ENCODE assay signal across 30 cellular contexts in the genomic region with DNA sequence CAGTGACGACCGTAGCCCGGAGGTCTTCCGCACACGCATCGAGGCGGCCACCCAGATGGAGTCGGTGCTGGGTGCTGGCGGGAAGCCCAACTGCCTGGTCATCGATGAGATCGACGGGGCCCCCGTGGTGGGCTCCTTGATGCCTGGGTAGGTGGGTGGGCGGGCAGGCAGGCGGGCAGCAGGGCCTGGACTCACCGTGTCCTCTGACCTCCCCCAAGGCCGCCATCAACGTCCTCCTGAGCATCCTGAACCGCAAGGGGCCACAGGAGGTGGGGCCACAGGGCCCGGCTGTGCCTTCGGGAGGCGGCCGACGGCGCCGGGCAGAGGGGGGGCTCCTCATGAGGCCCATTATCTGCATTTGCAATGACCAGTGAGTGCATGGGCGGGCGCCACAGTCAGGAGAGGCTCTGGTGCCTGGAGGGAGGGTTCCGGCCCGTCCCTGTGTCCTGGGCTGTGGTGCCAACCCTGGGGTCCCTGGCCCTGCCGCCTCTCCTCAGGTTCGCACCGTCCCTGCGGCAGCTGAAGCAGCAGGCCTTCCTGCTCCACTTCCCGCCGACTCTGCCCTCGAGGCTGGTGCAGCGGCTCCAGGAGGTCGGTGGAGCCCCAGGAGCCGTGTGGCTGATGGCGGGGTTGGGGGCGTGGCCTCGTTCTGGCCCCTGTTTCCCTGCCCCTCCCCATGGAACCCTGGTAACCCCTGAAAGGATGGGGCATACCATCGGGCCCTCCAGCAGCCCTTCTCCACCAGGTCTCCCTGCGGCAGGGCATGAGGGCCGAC. TPM values are rescaled to one million over a fixed set of nuclear protein-coding genes. Genes with fewer than 3 reads are reported as not detected.
"Had no signal": no experiment of that assay in that cellular context is flagged by ENCODE, and none has a peak within 500 bp of the region (broad histone marks: within the 10 kb centered on the region; RNA-seq: fewer than 3 reads in every experiment).

No MANE protein-coding gene starts in this region.

- H3K4me3 ChIP-seq: stomach, suprapubic skin, testis, thoracic aorta, thyroid gland, tibial artery, tibial nerve, transverse colon, upper lobe of left lung, upper lobe of right lung, uterus, vagina had no signal

- ATAC-seq: stimulated activated effector memory CD8-positive, alpha-beta T cell treated with anti-CD3 and anti-CD28 coated beads, Interleukin-12 subunit alpha, Interleukin-12 subunit beta, amount 100 ng/mL, for 72 hours; stimulated activated memory B cell treated with anti-CD40 and anti-IgM and Interleukin-4, amounts not matched to agents 10 μg/mL and 1 μg/mL and 100 μg/mL, for 72 hours; stimulated activated naive B cell treated with anti-CD40 and anti-IgM and Interleukin-4, amounts not matched to agents 10 μg/mL and 1 μg/mL and 100 μg/mL, for 72 hours; stimulated activated naive CD8-positive, alpha-beta T cell treated with anti-CD3 and anti-CD28 coated beads, Interleukin-15, amount 100 ng/mL, for 72 hours; stimulated activated naive CD8-positive, alpha-beta T cell treated with anti-CD3 and anti-CD28 coated beads, Interleukin-15, Interleukin-2, amounts not matched to agents 100 U/mL and 50 U/mL, for 24 hours; upper lobe of right lung had no signal

- H3K27me3 ChIP-seq: testis, thyroid gland, transverse colon, upper lobe of left lung, upper lobe of right lung, uterus, vagina had no signal

- DNase-seq: stimulated activated CD4-positive, alpha-beta T cell treated with anti-CD3 and anti-CD28 coated beads, Interleukin-2, amount 100 ng/mL, for 48 hours; stimulated activated CD4-positive, alpha-beta T cell treated with anti-CD3 and anti-CD28 coated beads, Interleukin-4, amount 100 ng/mL, for 1 hour; stimulated activated CD4-positive, alpha-beta T cell treated with anti-CD3 and anti-CD28 coated beads, Interleukin-4, amount 100 ng/mL, for 24 hours; stimulated activated CD4-positive, alpha-beta T cell treated with anti-CD3 and anti-CD28 coated beads, Interleukin-4, amount 100 ng/mL, for 4 hours; stimulated activated CD8-positive, alpha-beta memory T cell treated with anti-CD3 and anti-CD28 coated beads, Interleukin-4, amount 100 ng/mL, for 48 hours; stimulated activated naive B cell treated with anti-CD40 and anti-IgM and Interleukin-4, amounts not matched to agents 10 μg/mL and 1 μg/mL and 100 μg/mL, for 72 hours; stimulated activated naive CD4-positive, alpha-beta T cell; stimulated activated naive CD4-positive, alpha-beta T cell treated with Interleukin-2 at 50 U/mL for 16 hours; stimulated activated naive CD8-positive, alpha-beta T cell treated with anti-CD3 and anti-CD28 coated beads, Interleukin-15, amount 100 ng/mL, for 72 hours; stimulated activated naive CD8-positive, alpha-beta T cell treated with anti-CD3 and anti-CD28 coated beads, Interleukin-15, Interleukin-2, amounts not matched to agents 100 U/mL and 50 U/mL, for 24 hours; stomach; substantia nigra; testis; thyroid gland; tibial artery; transverse colon; trophoblast cell; upper lobe of right lung; uterus had no signal

- FAIRE-seq: urothelium cell line had no signal

- H3K9me3 ChIP-seq: stomach, suprapubic skin, testis, thoracic aorta, thyroid gland, tibial artery, tibial nerve, transverse colon, upper lobe of left lung, upper lobe of right lung, uterus, vagina had no signal

- H3K36me3 ChIP-seq: thoracic aorta, thyroid gland, transverse colon, upper lobe of right lung, uterus, vagina had no signal

- H3K27ac ChIP-seq: stomach, suprapubic skin, testis, thoracic aorta, thyroid gland, tibial artery, tibial nerve, transverse colon, upper lobe of left lung, upper lobe of right lung, uterus, vagina had no signal

RNA-seq across cellular contexts. Expression of gene GNG13, which starts 8.1 kb away (rescaled TPM):
- total RNA-seq: stomach, subcutaneous adipose tissue, suprapubic skin, temporal lobe, testis, thoracic aorta, thyroid gland, tibial nerve, upper lobe of left lung, upper lobe of right lung, urinary bladder, uterus, vagina had no signal
- polyA plus RNA-seq: stomach, urinary bladder had no signal

RNA-seq across cellular contexts. Expression of gene MSLN, which starts 31.9 kb away (rescaled TPM):
- total RNA-seq: temporal lobe, thyroid gland, vagina had no signal
